Comparison of ENCODE assay signal across 32 cellular contexts in genomic region chr11:76689313-76689712, GRCh38. TPM values are rescaled to one million over a fixed set of nuclear protein-coding genes. Genes with fewer than 3 reads are reported as not detected.
DNase-seq lines count a peak whose midpoint lies in the region; TF ChIP-seq lines count a peak whose summit lies in the region.
"Had no signal": no experiment of that assay in that cellular context is flagged by ENCODE, and none has a peak within 500 bp of the region (broad histone marks: within the 10 kb centered on the region; RNA-seq: fewer than 3 reads in every experiment).

No MANE protein-coding gene starts in this region.

- no peaks in the 10 kb centered on the region for H3K9me3 ChIP-seq in OCI-LY3 (ENCODE audit: insufficient read depth, low read length)
- no peaks in the 10 kb centered on the region for H3K9me3 ChIP-seq in osteoblast (ENCODE audit: low read depth, low read length)

- intact Hi-C loops in posterior vena cava (cut with DNase I), result no loop called here

- peaks cover 4% of the 10 kb centered on the region for H3K27me3 Mint-ChIP-seq in activated T-cell treated with anti-CD3 and anti-CD28 coated beads, Interleukin-2, amount 50 U/mL, for 24 hours

- no peak overlapping the region for H3K4me3 ChIP-seq in OCI-LY3 (ENCODE audit: low read length)
- no peak overlapping the region for H3K4me3 ChIP-seq in fibroblast of villous mesenchyme (ENCODE audit: low read depth, low read length)
- H3K4me3 ChIP-seq in osteoblast (ENCODE audit: insufficient read depth, low read length), result no peak overlapping the region
- H3K4me3 ChIP-seq: lung, tibial nerve had no signal

- peaks cover 13% of the 10 kb centered on the region for H3K4me1 Mint-ChIP-seq in activated T-cell treated with anti-CD3 and anti-CD28 coated beads, Interleukin-2, amount 50 U/mL, for 24 hours (ENCODE audit: low read depth)
- H3K4me1 Mint-ChIP-seq: central memory CD8-positive, alpha-beta T cell had no signal

- no peak overlapping the region for H3K27ac Mint-ChIP-seq in activated T-cell treated with anti-CD3 and anti-CD28 coated beads, Interleukin-2, amount 50 U/mL, for 24 hours
- H3K27ac Mint-ChIP-seq: activated CD4-positive, alpha-beta T cell treated with anti-CD3 and anti-CD28 coated beads, Interleukin-2, amount 10 ng/mL, durations not matched to agents 24 days and 14 days; activated naive CD8-positive, alpha-beta T cell treated with anti-CD3 and anti-CD28 coated beads, Interleukin-2, amount 50 U/mL, for 24 hours had no signal

- no peaks in the 10 kb centered on the region for H3K79me2 ChIP-seq in OCI-LY3 (ENCODE audit: low read length)
- H3K79me2 ChIP-seq in osteoblast (ENCODE audit: insufficient read depth, low read length), result no peaks in the 10 kb centered on the region
- H3K79me2 ChIP-seq: parathyroid adenoma had no signal

- H3K4me3 Mint-ChIP-seq in activated T-cell treated with anti-CD3 and anti-CD28 coated beads, Interleukin-2, amount 50 U/mL, for 24 hours, result no peak overlapping the region
- H3K4me3 Mint-ChIP-seq: activated CD4-positive, alpha-beta T cell treated with anti-CD3 and anti-CD28 coated beads, Interleukin-2, amount 10 ng/mL, durations not matched to agents 24 days and 14 days; activated naive CD8-positive, alpha-beta T cell treated with anti-CD3 and anti-CD28 coated beads, Interleukin-2, amount 50 U/mL, for 24 hours; B cell; CD8-positive, alpha-beta memory T cell; central memory CD8-positive, alpha-beta T cell; natural killer cell treated with Interleukin-12 subunit alpha and Interleukin-12 subunit beta and Interleukin-15 and Interleukin-18, amount 100 ng/mL, for 72 hours had no signal

- H3K4me2 ChIP-seq in OCI-LY3 (ENCODE audit: low read length), result peak overlapping the region; percentile 23; the same call in 1 of the 2 replicates
- H3K4me2 ChIP-seq in osteoblast (ENCODE audit: insufficient read depth, low read length), result no peak overlapping the region

- H2AFZ ChIP-seq in OCI-LY3 (ENCODE audit: low read depth, low read length) (no peak overlapping the region), osteoblast (ENCODE audit: low read length) (no peak overlapping the region)
- H2AFZ ChIP-seq: parathyroid adenoma had no signal

- H3K4me1 ChIP-seq in OCI-LY3 (ENCODE audit: low read length), result peaks cover 18% of the 10 kb centered on the region
- H3K4me1 ChIP-seq in osteoblast (ENCODE audit: insufficient read depth, low read length), result peaks cover 1% of the 10 kb centered on the region
- H3K4me1 ChIP-seq: foreskin keratinocyte, parathyroid adenoma, tibial nerve had no signal

- DNase-seq in CD1c-positive myeloid dendritic cell (ENCODE audit: extremely low spot score) (peak; percentile 97), fibroblast of villous mesenchyme (ENCODE audit: low read depth) (peak; percentile 57), osteoblast (ENCODE audit: insufficient read length, low spot score, missing footprints) (peak; percentile 55), posterior vena cava (ENCODE audit: low spot score) (no peak), DMS79 treated with DMSO at 0.1 percent for 48 hours (lab: John Stamatoyannopoulos, UW) (no peak), hepatic stellate cell (ENCODE audit: low spot score) (no peak)
- DNase-seq in activated T-cell treated with anti-CD3 and anti-CD28 coated beads, Interleukin-2, amount 50 U/mL, for 24 hours, result no peak
- DNase-seq: ACHN; activated CD4-positive, alpha-beta T cell treated with anti-CD3 and anti-CD28 coated beads, Interleukin-2, amount 10 ng/mL, durations not matched to agents 24 days and 14 days; activated naive CD8-positive, alpha-beta T cell treated with anti-CD3 and anti-CD28 coated beads, Interleukin-2, amount 50 U/mL, for 24 hours; activated T-cell treated with anti-CD3 and anti-CD28 coated beads, Interleukin-2, amount 50 U/mL, for 48 hours; CD8-positive, alpha-beta memory T cell; dermis blood vessel endothelial cell; foreskin keratinocyte; HCEC 1CT; Kasumi-1; MV-4-11; NCI-H1436 treated with DMSO at 0.1 percent for 48 hours; NCI-H2081 treated with DMSO at 0.1 percent for 48 hours; NCI-H226; NCI-H69; SIG-M5; small intestine had no signal

- TF ChIP-seq CTCF in OCI-LY3 (IDR thresholded peaks at IDR 0.05; ENCODE audit: low read depth, low read length), result no peak
- no peak for TF ChIP-seq CTCF in fibroblast of villous mesenchyme (IDR thresholded peaks at IDR 0.05; ENCODE audit: insufficient read depth, low read depth, low read length)
- TF ChIP-seq CTCF in osteoblast (IDR thresholded peaks at IDR 0.05; ENCODE audit: extremely low read depth, low read depth, low read length), result no peak

- H3K27ac ChIP-seq in OCI-LY3 (ENCODE audit: low read length) (no peak overlapping the region), osteoblast (ENCODE audit: low read depth, low read length) (no peak overlapping the region)
- H3K27ac ChIP-seq: foreskin keratinocyte, parathyroid adenoma, tibial nerve, VCaP had no signal

- H3K36me3 ChIP-seq in OCI-LY3 (replicated peaks; ENCODE audit: low read depth, low read length), result no peaks in the 10 kb centered on the region
- no peaks in the 10 kb centered on the region for H3K36me3 ChIP-seq in osteoblast (ENCODE audit: insufficient read depth, low read length)
- H3K36me3 ChIP-seq: tibial nerve had no signal

- no peaks in the 10 kb centered on the region for H4K20me1 ChIP-seq in OCI-LY3 (ENCODE audit: insufficient read depth, low read length)
- H4K20me1 ChIP-seq in osteoblast (ENCODE audit: insufficient read depth, low read length), result no peaks in the 10 kb centered on the region

- no peak overlapping the region for H3K9ac ChIP-seq in OCI-LY3 (ENCODE audit: low read length)
- H3K9ac ChIP-seq: parathyroid adenoma had no signal

- H3K36me3 Mint-ChIP-seq in activated T-cell treated with anti-CD3 and anti-CD28 coated beads, Interleukin-2, amount 50 U/mL, for 24 hours (ENCODE audit: low read depth), result no peaks in the 10 kb centered on the region
- H3K36me3 Mint-ChIP-seq: CD8-positive, alpha-beta memory T cell; natural killer cell treated with Interleukin-12 subunit alpha and Interleukin-12 subunit beta and Interleukin-15 and Interleukin-18, amount 100 ng/mL, for 72 hours had no signal

- H3K9me3 Mint-ChIP-seq in activated T-cell treated with anti-CD3 and anti-CD28 coated beads, Interleukin-2, amount 50 U/mL, for 24 hours, result no peaks in the 10 kb centered on the region
- H3K9me3 Mint-ChIP-seq: activated CD4-positive, alpha-beta T cell treated with anti-CD3 and anti-CD28 coated beads, Interleukin-2, amount 10 ng/mL, durations not matched to agents 24 days and 14 days; activated naive CD8-positive, alpha-beta T cell treated with anti-CD3 and anti-CD28 coated beads, Interleukin-2, amount 50 U/mL, for 24 hours; central memory CD8-positive, alpha-beta T cell; natural killer cell treated with Interleukin-12 subunit alpha and Interleukin-12 subunit beta and Interleukin-15 and Interleukin-18, amount 100 ng/mL, for 72 hours had no signal

- H3K27me3 ChIP-seq in OCI-LY3 (ENCODE audit: low read depth, low read length) (peaks cover 54% of the 10 kb centered on the region), osteoblast (ENCODE audit: insufficient read depth, low read length) (no peaks in the 10 kb centered on the region)
- H3K27me3 ChIP-seq: tibial nerve had no signal

RNA-seq across cellular contexts. Expression of gene LRRC32, which starts 18.8 kb away (rescaled TPM):
- total RNA-seq in fibroblast of villous mesenchyme (12.1 and 25.8 TPM in 2 replicates), osteoblast (37.6 and 41.3 TPM in 2 replicates), posterior vena cava (100 to 1,000 TPM; 108 to 142 TPM)
- total RNA-seq: foreskin keratinocyte, G401 had no signal

Comparison
In these comparisons a context has a peak if more than half of its experiments do, and no peak if none do; other contexts are left out.
1. DNase-seq: peak in CD1c-positive myeloid dendritic cell (single experiment), fibroblast of villous mesenchyme (single experiment) and osteoblast (single experiment); none in posterior vena cava (single experiment), DMS79 treated with DMSO at 0.1 percent for 48 hours (single experiment), hepatic stellate cell (single experiment) and activated T-cell treated with anti-CD3 and anti-CD28 coated beads, Interleukin-2, amount 50 U/mL, for 24 hours (single experiment).